In genomic region chr16:2513405-2514332, GRCh38 we compare ENCODE assay signal across 1 cellular context.
TF ChIP-seq lines count a peak whose summit lies in the region.

Gene ATP6V0C (plus strand): TSS chr16:2513952. CDS start chr16:2514104, 152 bp downstream.

TF ChIP-seq in K562, 482 proteins besides CTCF, POLR2A, EP300 and RAD21 (continued from another document and continues in another):
- TF ChIP-seq, protein P1, sequence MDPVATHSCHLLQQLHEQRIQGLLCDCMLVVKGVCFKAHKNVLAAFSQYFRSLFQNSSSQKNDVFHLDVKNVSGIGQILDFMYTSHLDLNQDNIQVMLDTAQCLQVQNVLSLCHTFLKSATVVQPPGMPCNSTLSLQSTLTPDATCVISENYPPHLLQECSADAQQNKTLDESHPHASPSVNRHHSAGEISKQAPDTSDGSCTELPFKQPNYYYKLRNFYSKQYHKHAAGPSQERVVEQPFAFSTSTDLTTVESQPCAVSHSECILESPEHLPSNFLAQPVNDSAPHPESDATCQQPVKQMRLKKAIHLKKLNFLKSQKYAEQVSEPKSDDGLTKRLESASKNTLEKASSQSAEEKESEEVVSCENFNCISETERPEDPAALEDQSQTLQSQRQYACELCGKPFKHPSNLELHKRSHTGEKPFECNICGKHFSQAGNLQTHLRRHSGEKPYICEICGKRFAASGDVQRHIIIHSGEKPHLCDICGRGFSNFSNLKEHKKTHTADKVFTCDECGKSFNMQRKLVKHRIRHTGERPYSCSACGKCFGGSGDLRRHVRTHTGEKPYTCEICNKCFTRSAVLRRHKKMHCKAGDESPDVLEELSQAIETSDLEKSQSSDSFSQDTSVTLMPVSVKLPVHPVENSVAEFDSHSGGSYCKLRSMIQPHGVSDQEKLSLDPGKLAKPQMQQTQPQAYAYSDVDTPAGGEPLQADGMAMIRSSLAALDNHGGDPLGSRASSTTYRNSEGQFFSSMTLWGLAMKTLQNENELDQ (CRISPR knock-in tag; IDR thresholded peaks at IDR 0.05; ENCODE audit: borderline replicate concordance), result no peak
- 0 out of 2 replicates have a peak, but pooled peaks have one; percentile 56 for TF ChIP-seq ZNF395 (CRISPR knock-in tag; IDR thresholded peaks at IDR 0.05)
- TF ChIP-seq DDX20 (tag; IDR thresholded peaks at IDR 0.05; ENCODE audit: low read depth), result no peak
- TF ChIP-seq, protein P2, sequence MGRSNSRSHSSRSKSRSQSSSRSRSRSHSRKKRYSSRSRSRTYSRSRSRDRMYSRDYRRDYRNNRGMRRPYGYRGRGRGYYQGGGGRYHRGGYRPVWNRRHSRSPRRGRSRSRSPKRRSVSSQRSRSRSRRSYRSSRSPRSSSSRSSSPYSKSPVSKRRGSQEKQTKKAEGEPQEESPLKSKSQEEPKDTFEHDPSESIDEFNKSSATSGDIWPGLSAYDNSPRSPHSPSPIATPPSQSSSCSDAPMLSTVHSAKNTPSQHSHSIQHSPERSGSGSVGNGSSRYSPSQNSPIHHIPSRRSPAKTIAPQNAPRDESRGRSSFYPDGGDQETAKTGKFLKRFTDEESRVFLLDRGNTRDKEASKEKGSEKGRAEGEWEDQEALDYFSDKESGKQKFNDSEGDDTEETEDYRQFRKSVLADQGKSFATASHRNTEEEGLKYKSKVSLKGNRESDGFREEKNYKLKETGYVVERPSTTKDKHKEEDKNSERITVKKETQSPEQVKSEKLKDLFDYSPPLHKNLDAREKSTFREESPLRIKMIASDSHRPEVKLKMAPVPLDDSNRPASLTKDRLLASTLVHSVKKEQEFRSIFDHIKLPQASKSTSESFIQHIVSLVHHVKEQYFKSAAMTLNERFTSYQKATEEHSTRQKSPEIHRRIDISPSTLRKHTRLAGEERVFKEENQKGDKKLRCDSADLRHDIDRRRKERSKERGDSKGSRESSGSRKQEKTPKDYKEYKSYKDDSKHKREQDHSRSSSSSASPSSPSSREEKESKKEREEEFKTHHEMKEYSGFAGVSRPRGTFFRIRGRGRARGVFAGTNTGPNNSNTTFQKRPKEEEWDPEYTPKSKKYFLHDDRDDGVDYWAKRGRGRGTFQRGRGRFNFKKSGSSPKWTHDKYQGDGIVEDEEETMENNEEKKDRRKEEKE (IDR thresholded peaks at IDR 0.05; ENCODE audit: borderline replicate concordance in 1 of 2, control insufficient read depth in 1 of 2, low read depth in 2 of 2, low read length in 1 of 2), result 0 out of 4 replicates have a peak, but pooled peaks of 1 of the 2 experiments have one; percentile 35
- no peak for TF ChIP-seq CBFA2T3 (IDR thresholded peaks at IDR 0.05)
- TF ChIP-seq MLLT1 (IDR thresholded peaks at IDR 0.05), result peak in 1 of 2 experiments; percentile 78; a peak in 1 of 4 replicates
- TF ChIP-seq SMARCC2 (IDR thresholded peaks at IDR 0.05; ENCODE audit: low read depth), result no peak
- no peak for TF ChIP-seq ZNF23 (CRISPR knock-in tag; IDR thresholded peaks at IDR 0.05)
- no peak for TF ChIP-seq SNIP1 (IDR thresholded peaks at IDR 0.05; ENCODE audit: low read depth)
- peak; percentile 90 for TF ChIP-seq POLR2H (tag; IDR thresholded peaks at IDR 0.05; ENCODE audit: low read depth)
- no peak for TF ChIP-seq HIVEP1 (CRISPR knock-in tag; IDR thresholded peaks at IDR 0.05)
- TF ChIP-seq ELK1 (CRISPR knock-in tag; IDR thresholded peaks at IDR 0.05), result no peak
- TF ChIP-seq TAF7 (tag; IDR thresholded peaks at IDR 0.05), result 0 out of 2 replicates have a peak, but pooled peaks have one; percentile 24
- TF ChIP-seq RFX5 (IDR thresholded peaks at IDR 0.05; ENCODE audit: low read depth, low read length), result no peak
- no peak for TF ChIP-seq MXI1 (IDR thresholded peaks at IDR 0.05; ENCODE audit: low read depth, low read length)
- TF ChIP-seq ZNF197 (CRISPR knock-in tag; IDR thresholded peaks at IDR 0.05; ENCODE audit: low read depth), result peak; percentile 72
- TF ChIP-seq, protein P3, sequence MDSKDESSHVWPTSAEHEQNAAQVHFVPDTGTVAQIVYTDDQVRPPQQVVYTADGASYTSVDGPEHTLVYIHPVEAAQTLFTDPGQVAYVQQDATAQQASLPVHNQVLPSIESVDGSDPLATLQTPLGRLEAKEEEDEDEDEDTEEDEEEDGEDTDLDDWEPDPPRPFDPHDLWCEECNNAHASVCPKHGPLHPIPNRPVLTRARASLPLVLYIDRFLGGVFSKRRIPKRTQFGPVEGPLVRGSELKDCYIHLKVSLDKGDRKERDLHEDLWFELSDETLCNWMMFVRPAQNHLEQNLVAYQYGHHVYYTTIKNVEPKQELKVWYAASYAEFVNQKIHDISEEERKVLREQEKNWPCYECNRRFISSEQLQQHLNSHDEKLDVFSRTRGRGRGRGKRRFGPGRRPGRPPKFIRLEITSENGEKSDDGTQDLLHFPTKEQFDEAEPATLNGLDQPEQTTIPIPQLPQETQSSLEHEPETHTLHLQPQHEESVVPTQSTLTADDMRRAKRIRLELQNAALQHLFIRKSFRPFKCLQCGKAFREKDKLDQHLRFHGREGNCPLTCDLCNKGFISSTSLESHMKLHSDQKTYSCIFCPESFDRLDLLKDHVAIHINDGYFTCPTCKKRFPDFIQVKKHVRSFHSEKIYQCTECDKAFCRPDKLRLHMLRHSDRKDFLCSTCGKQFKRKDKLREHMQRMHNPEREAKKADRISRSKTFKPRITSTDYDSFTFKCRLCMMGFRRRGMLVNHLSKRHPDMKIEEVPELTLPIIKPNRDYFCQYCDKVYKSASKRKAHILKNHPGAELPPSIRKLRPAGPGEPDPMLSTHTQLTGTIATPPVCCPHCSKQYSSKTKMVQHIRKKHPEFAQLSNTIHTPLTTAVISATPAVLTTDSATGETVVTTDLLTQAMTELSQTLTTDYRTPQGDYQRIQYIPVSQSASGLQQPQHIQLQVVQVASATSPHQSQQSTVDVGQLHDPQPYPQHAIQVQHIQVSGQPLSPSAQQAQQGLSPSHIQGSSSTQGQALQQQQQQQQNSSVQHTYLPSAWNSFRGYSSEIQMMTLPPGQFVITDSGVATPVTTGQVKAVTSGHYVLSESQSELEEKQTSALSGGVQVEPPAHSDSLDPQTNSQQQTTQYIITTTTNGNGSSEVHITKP (IDR thresholded peaks at IDR 0.05; ENCODE audit: partially characterized antibody), result peak; percentile 98
- no peak for TF ChIP-seq HDAC2 (IDR thresholded peaks at IDR 0.05)
- TF ChIP-seq CHD1 (IDR thresholded peaks at IDR 0.05; ENCODE audit: low read length), result peak; percentile 86
- no peak for TF ChIP-seq PRPF4 (IDR thresholded peaks at IDR 0.05; ENCODE audit: insufficient read depth, low read depth, low read length, poor library complexity, severe bottlenecking)
- TF ChIP-seq HNRNPUL1 (IDR thresholded peaks at IDR 0.05; ENCODE audit: low read length), result no peak
- TF ChIP-seq TFE3 (CRISPR knock-in tag; IDR thresholded peaks at IDR 0.05), result peak; percentile 97
- TF ChIP-seq, protein P4, sequence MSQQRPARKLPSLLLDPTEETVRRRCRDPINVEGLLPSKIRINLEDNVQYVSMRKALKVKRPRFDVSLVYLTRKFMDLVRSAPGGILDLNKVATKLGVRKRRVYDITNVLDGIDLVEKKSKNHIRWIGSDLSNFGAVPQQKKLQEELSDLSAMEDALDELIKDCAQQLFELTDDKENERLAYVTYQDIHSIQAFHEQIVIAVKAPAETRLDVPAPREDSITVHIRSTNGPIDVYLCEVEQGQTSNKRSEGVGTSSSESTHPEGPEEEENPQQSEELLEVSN (IDR thresholded peaks at IDR 0.05; ENCODE audit: borderline replicate concordance in 1 of 2, extremely low read depth in 1 of 2, insufficient read depth in 1 of 2, insufficient read length in 1 of 2, low read depth in 1 of 2, low read length in 1 of 2, poor library complexity in 1 of 2, severe bottlenecking in 1 of 2), result peak; percentile 13 to 70
- TF ChIP-seq ZNF830 (CRISPR knock-in tag; IDR thresholded peaks at IDR 0.05), result no peak
- TF ChIP-seq, protein P5, sequence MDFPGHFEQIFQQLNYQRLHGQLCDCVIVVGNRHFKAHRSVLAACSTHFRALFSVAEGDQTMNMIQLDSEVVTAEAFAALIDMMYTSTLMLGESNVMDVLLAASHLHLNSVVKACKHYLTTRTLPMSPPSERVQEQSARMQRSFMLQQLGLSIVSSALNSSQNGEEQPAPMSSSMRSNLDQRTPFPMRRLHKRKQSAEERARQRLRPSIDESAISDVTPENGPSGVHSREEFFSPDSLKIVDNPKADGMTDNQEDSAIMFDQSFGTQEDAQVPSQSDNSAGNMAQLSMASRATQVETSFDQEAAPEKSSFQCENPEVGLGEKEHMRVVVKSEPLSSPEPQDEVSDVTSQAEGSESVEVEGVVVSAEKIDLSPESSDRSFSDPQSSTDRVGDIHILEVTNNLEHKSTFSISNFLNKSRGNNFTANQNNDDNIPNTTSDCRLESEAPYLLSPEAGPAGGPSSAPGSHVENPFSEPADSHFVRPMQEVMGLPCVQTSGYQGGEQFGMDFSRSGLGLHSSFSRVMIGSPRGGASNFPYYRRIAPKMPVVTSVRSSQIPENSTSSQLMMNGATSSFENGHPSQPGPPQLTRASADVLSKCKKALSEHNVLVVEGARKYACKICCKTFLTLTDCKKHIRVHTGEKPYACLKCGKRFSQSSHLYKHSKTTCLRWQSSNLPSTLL (IDR thresholded peaks at IDR 0.05), result no peak
- no peak for TF ChIP-seq SMAD2 (IDR thresholded peaks at IDR 0.05; ENCODE audit: low read depth, low read length)
- no peak for TF ChIP-seq POLR3G (IDR thresholded peaks at IDR 0.05; ENCODE audit: extremely low read depth, insufficient read length, insufficient replicate concordance)
- no peak for TF ChIP-seq ZNF668 (CRISPR knock-in tag; IDR thresholded peaks at IDR 0.05)
- peak; percentile 90 for TF ChIP-seq TBP (optimal IDR thresholded peaks at IDR 0.05; ENCODE audit: low read depth, low read length)
- no peak for TF ChIP-seq ILF3 (IDR thresholded peaks at IDR 0.05; ENCODE audit: borderline replicate concordance)
- TF ChIP-seq HDGF (IDR thresholded peaks at IDR 0.05), result no peak
- TF ChIP-seq FOXK2 (conservative IDR thresholded peaks at IDR 0.05 in 1 of 2, IDR thresholded peaks at IDR 0.05 in 1 of 2; ENCODE audit: low read depth in 2 of 2), result peak in 1 of 2 experiments; percentile 92; a peak in 2 of 4 replicates
- TF ChIP-seq, protein P6, sequence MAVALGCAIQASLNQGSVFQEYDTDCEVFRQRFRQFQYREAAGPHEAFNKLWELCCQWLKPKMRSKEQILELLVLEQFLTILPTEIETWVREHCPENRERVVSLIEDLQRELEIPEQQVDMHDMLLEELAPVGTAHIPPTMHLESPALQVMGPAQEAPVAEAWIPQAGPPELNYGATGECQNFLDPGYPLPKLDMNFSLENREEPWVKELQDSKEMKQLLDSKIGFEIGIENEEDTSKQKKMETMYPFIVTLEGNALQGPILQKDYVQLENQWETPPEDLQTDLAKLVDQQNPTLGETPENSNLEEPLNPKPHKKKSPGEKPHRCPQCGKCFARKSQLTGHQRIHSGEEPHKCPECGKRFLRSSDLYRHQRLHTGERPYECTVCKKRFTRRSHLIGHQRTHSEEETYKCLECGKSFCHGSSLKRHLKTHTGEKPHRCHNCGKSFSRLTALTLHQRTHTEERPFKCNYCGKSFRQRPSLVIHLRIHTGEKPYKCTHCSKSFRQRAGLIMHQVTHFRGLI (CRISPR knock-in tag; IDR thresholded peaks at IDR 0.05), result no peak
- no peak for TF ChIP-seq HOMEZ (CRISPR knock-in tag; IDR thresholded peaks at IDR 0.05)
